ENCODE assay signal across 13 cellular contexts in genomic region chr7:116232920-116233319, GRCh38. TPM values are rescaled to one million over a fixed set of nuclear protein-coding genes. Genes with fewer than 3 reads are reported as not detected.
A peak's percentile ranks its signal among the peaks of the same experiment; 100 is the strongest.
DNase-seq lines count a peak whose midpoint lies in the region; ATAC-seq and TF ChIP-seq lines count a peak whose summit lies in the region.
"Had no signal": no experiment of that assay in that cellular context is flagged by ENCODE, and none has a peak within 500 bp of the region (broad histone marks: within the 10 kb centered on the region; RNA-seq: fewer than 3 reads in every experiment).

No MANE protein-coding gene starts in this region.

- TF ChIP-seq CTCF in neutrophil (IDR thresholded peaks at IDR 0.05), result no peak

- H3K27ac ChIP-seq in CD4-positive, alpha-beta memory T cell (ENCODE audit: low read depth, low read length), result no peak overlapping the region
- peak overlapping the region; percentile 30 for H3K27ac ChIP-seq in neutrophil

- H3K36me3 Mint-ChIP-seq in CD4-positive, alpha-beta memory T cell, result peaks cover 13 to 25% of the 10 kb centered on the region in 2 donors

- peaks cover 79% of the 10 kb centered on the region for H3K4me1 ChIP-seq in CD4-positive, alpha-beta memory T cell (ENCODE audit: insufficient read depth, low read length)
- peaks cover 30 to 40% of the 10 kb centered on the region in 2 experiments for H3K4me1 ChIP-seq in neutrophil (ENCODE audit: control insufficient read depth in 1 of 2, insufficient read depth in 1 of 2, low read depth in 1 of 2, low read length in 1 of 2)

- POLR2A ChIA-PET in CD4-positive, alpha-beta memory T cell (lab: Charles Lee; ENCODE audit: partially characterized antibody), result interaction anchor here (1.9 to 6.0 kb wide), 3 partner anchors 15 to 53 kb away, joined by 7 to 96 read pairs (median 25); partner anchors contain the start of gene TES

- no peaks in the 10 kb centered on the region for H3K9me3 ChIP-seq in CD4-positive, alpha-beta memory T cell (ENCODE audit: control insufficient read depth in 1 of 2, low read length in 2 of 2)
- H3K9me3 ChIP-seq in neutrophil, result no peaks in the 10 kb centered on the region

- H3K4me1 Mint-ChIP-seq in CD4-positive, alpha-beta memory T cell, result peaks cover 62 to 92% (median 66%) of the 10 kb centered on the region in 4 donors

- intact Hi-C loops in CD4-positive, alpha-beta memory T cell (cut with micrococcal nuclease), result no loop called here

- peak overlapping the region in 5 of 7 donors; percentile 27 to 63 (median 44) for H3K27ac Mint-ChIP-seq in CD4-positive, alpha-beta memory T cell
- H3K27ac Mint-ChIP-seq: T-helper 1 cell treated with Interleukin-12 subunit alpha and Interleukin-12 subunit beta and Interleukin-4 antibody, amounts not matched to agents 30 μg/mL and 1 μg/mL, for 36 hours had no signal

- no peak overlapping the region for H3K4me3 ChIP-seq in CD4-positive, alpha-beta memory T cell (ENCODE audit: low read length in 2 of 2)
- H3K4me3 ChIP-seq in neutrophil (ENCODE audit: low read depth in 1 of 2, low read length in 1 of 2), result no peak overlapping the region

- H3K9me3 Mint-ChIP-seq in CD4-positive, alpha-beta memory T cell, result no peaks in the 10 kb centered on the region
- H3K9me3 Mint-ChIP-seq: T-helper 1 cell treated with Interleukin-12 subunit alpha and Interleukin-12 subunit beta and Interleukin-4 antibody, amounts not matched to agents 30 μg/mL and 1 μg/mL, for 36 hours had no signal

- peak overlapping the region in 2 of 8 donors; percentile 16 to 50 for H3K4me3 Mint-ChIP-seq in CD4-positive, alpha-beta memory T cell
- H3K4me3 Mint-ChIP-seq: T-helper 1 cell treated with Interleukin-12 subunit alpha and Interleukin-12 subunit beta and Interleukin-4 antibody, amounts not matched to agents 30 μg/mL and 1 μg/mL, for 36 hours had no signal

- CTCF ChIA-PET in CD4-positive, alpha-beta memory T cell (lab: Charles Lee; ENCODE audit: partially characterized antibody), result interaction anchor here (0.9 to 9.1 kb wide), 9 partner anchors 10 to 60 kb away, joined by 3 to 409 read pairs (median 6); partner anchors contain the start of gene TES

- no peaks in the 10 kb centered on the region for H3K27me3 Mint-ChIP-seq in CD4-positive, alpha-beta memory T cell

- H3K27me3 ChIP-seq in CD4-positive, alpha-beta memory T cell (ENCODE audit: insufficient read depth, low read length), result no peaks in the 10 kb centered on the region
- H3K27me3 ChIP-seq in neutrophil, result no peaks in the 10 kb centered on the region

- no peak for ATAC-seq in HG03439 (IDR thresholded peaks at IDR 0.05; ENCODE audit: unreplicated experiment)
- ATAC-seq: sciatic nerve had no signal

- DNase-seq in CD4-positive, alpha-beta memory T cell, result no peak
- DNase-seq in MV-4-11 (lab: John Stamatoyannopoulos, UW) (peak; percentile 62), astrocyte of the hippocampus (ENCODE audit: low read depth, low spot score) (peak; percentile 41), SK-N-DZ (ENCODE audit: low spot score) (no peak), DMS153 treated with DMSO at 0.1 percent for 48 hours (lab: John Stamatoyannopoulos, UW; ENCODE audit: unreplicated experiment) (no peak)
- DNase-seq in effector CD8-positive, alpha-beta T cell (lab: John Stamatoyannopoulos, UW), result no peak
- DNase-seq: anterior cingulate cortex, midbrain, NCI-H1048 had no signal

- peaks cover 12% of the 10 kb centered on the region for H3K36me3 ChIP-seq in CD4-positive, alpha-beta memory T cell (ENCODE audit: insufficient read depth, low read length)
- H3K36me3 ChIP-seq in neutrophil, result peaks cover 14% of the 10 kb centered on the region

RNA-seq across cellular contexts. Expression of gene TES, which starts 22.6 kb away (rescaled TPM):
- 100 to 1,000 TPM; 109 to 125 TPM for total RNA-seq in CD4-positive, alpha-beta memory T cell
- 100 to 1,000 TPM; 183 to 248 TPM for polyA plus RNA-seq in CD4-positive, alpha-beta memory T cell
- not detected in 2 replicates for polyA plus RNA-seq in SK-N-DZ (2014; cell fraction: cytosol; rRNA removed)
- not detected in 2 replicates for polyA plus RNA-seq in SK-N-DZ (2014; cell fraction: nucleus; rRNA removed)

Comparison
In these comparisons a context has a peak if more than half of its experiments do, and no peak if none do; other contexts are left out.
1. DNase-seq: peak in MV-4-11 (single experiment) and astrocyte of the hippocampus (single experiment); none in CD4-positive, alpha-beta memory T cell (0 of 5), effector CD8-positive, alpha-beta T cell (single experiment), SK-N-DZ (single experiment) and DMS153 treated with DMSO at 0.1 percent for 48 hours (single experiment).